ENCODE assay signal across 8 cellular contexts in the genomic region with DNA sequence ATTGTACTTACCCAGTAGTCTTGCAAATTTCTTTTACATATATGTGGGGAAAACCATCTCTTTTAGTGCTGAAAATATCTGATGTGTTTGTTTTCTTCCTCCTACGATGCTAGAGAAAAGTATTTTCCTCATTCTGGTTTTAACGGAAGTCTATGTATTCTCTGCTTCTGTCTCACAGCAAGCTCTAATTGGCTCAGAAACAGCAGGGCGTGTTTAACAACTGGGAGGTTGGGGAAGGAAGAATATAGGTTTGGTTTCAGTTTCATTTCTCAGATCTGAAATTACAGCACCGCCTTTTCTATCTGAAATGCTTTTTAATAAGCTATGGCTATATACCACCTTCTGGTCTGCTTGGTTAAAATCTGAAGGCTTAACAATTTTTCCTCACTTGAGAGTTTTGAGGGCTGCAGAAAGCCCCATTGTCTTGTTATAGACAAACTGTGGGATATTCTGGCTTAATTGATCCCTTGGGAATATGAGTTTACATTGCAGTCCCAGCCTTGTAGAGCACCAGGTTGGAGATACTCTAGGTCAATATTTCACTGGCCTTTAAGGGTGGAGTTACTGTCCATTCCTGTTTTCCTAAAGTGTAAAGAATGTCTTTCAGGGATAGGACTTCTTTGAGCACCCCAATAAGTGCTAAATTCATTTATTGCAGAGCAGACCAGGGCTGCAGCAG. TPM values are rescaled to one million over a fixed set of nuclear protein-coding genes. Genes with fewer than 3 reads are reported as not detected.
DNase-seq lines count a peak whose midpoint lies in the region; ATAC-seq lines count a peak whose summit lies in the region.

A gene (minus strand): TSS at position 128 of the 679 bp plus-strand sequence. CDS start 11,882 bp downstream, outside the sequence.

- peaks cover 33% of the 10 kb centered on the region for H3K4me1 ChIP-seq in CD8-positive, alpha-beta memory T cell (ENCODE audit: insufficient read depth, low read length)
- peaks cover 12 to 20% of the 10 kb centered on the region in 2 donors for H3K4me1 ChIP-seq in naive thymus-derived CD4-positive, alpha-beta T cell (ENCODE audit: control insufficient read depth in 2 of 2, insufficient read depth in 2 of 2, low read length in 2 of 2)

- CTCF ChIA-PET in CD8-positive, alpha-beta memory T cell (lab: Charles Lee), result interaction anchor here (1.8 to 1.9 kb wide), 2 partner anchors 11 to 285 kb away, joined by 5 to 6 read pairs; no protein-coding TSS in a partner anchor
- CTCF ChIA-PET in naive thymus-derived CD4-positive, alpha-beta T cell (lab: Charles Lee), result interaction anchor here (0.7 to 1.4 kb wide), 5 partner anchors 12 to 303 kb away, joined by 3 to 10 read pairs (median 3); no protein-coding TSS in a partner anchor

- peaks cover 20 to 47% (median 43%) of the 10 kb centered on the region in 3 donors for H3K36me3 Mint-ChIP-seq in CD8-positive, alpha-beta memory T cell
- H3K36me3 Mint-ChIP-seq in naive thymus-derived CD4-positive, alpha-beta T cell, result peaks cover 17 to 84% (median 46%) of the 10 kb centered on the region in 5 donors

- no peaks in the 10 kb centered on the region for H3K27me3 ChIP-seq in CD8-positive, alpha-beta memory T cell (ENCODE audit: insufficient read depth, low read length, poor library complexity, severe bottlenecking)
- no peaks in the 10 kb centered on the region for H3K27me3 ChIP-seq in naive thymus-derived CD4-positive, alpha-beta T cell (ENCODE audit: control insufficient read depth in 2 of 2, insufficient read depth in 2 of 2, low read length in 2 of 2)

- H3K27ac ChIP-seq in CD8-positive, alpha-beta memory T cell (ENCODE audit: low read depth, low read length), result peak within 1 kb of the TSS; percentile 67
- peak within 1 kb of the TSS; percentile 82 for H3K27ac ChIP-seq in naive thymus-derived CD4-positive, alpha-beta T cell (ENCODE audit: low read depth, low read length)
- peak within 1 kb of the TSS; percentile 32 for H3K27ac ChIP-seq in substantia nigra (ENCODE audit: low read depth, low read length, poor library complexity, severe bottlenecking)

- POLR2A ChIA-PET in CD8-positive, alpha-beta memory T cell (lab: Charles Lee), result interaction anchor here (0.6 to 1.9 kb wide), 4 partner anchors 20 to 590 kb away, joined by 4 to 12 read pairs (median 5); a partner anchor contains a TSS
- POLR2A ChIA-PET in naive thymus-derived CD4-positive, alpha-beta T cell (lab: Charles Lee), result interaction anchor here (0.9 to 2.3 kb wide), 10 partner anchors 14 to 1540 kb away, joined by 3 to 14 read pairs (median 3); a partner anchor contains a TSS

- H3K9me3 ChIP-seq in CD8-positive, alpha-beta memory T cell (ENCODE audit: low read length), result no peaks in the 10 kb centered on the region
- H3K9me3 ChIP-seq in naive thymus-derived CD4-positive, alpha-beta T cell (ENCODE audit: control insufficient read depth in 2 of 3, low read length in 3 of 3), result no peaks in the 10 kb centered on the region

- peaks cover 0 to 23% (median 12%) of the 10 kb centered on the region in 5 donors for H3K9me3 Mint-ChIP-seq in CD8-positive, alpha-beta memory T cell
- peaks cover 8 to 48% (median 29%) of the 10 kb centered on the region in 11 donors for H3K9me3 Mint-ChIP-seq in naive thymus-derived CD4-positive, alpha-beta T cell

- peak; percentile 99 for ATAC-seq in GM19452 (IDR thresholded peaks at IDR 0.05; ENCODE audit: unreplicated experiment)
- peak; percentile 100 for ATAC-seq in HG03469 (IDR thresholded peaks at IDR 0.05; ENCODE audit: unreplicated experiment)
- ATAC-seq in naive thymus-derived CD4-positive, alpha-beta T cell, result peak; percentile 99

- peaks cover 41 to 57% (median 54%) of the 10 kb centered on the region in 3 donors for H3K4me1 Mint-ChIP-seq in CD8-positive, alpha-beta memory T cell
- peaks cover 38 to 56% (median 48%) of the 10 kb centered on the region in 7 donors for H3K4me1 Mint-ChIP-seq in naive thymus-derived CD4-positive, alpha-beta T cell

- H3K4me3 ChIP-seq in CD8-positive, alpha-beta memory T cell (ENCODE audit: low read length), result peak within 1 kb of the TSS; percentile 85
- peak within 1 kb of the TSS; percentile 52 for H3K4me3 ChIP-seq in naive thymus-derived CD4-positive, alpha-beta T cell (ENCODE audit: low read length)

- H3K27ac Mint-ChIP-seq in CD8-positive, alpha-beta memory T cell, result peak within 1 kb of the TSS; percentile 77 to 99 (median 90)
- peak within 1 kb of the TSS; percentile 85 to 98 (median 93) for H3K27ac Mint-ChIP-seq in naive thymus-derived CD4-positive, alpha-beta T cell

- H3K36me3 ChIP-seq in CD8-positive, alpha-beta memory T cell (ENCODE audit: insufficient read depth, low read length), result peaks cover 8% of the 10 kb centered on the region
- peaks cover 0 to 7% (median 4%) of the 10 kb centered on the region in 3 experiments for H3K36me3 ChIP-seq in naive thymus-derived CD4-positive, alpha-beta T cell (ENCODE audit: control insufficient read depth in 2 of 3, insufficient read depth in 3 of 3, low read length in 3 of 3)

- peaks cover 0 to 2% of the 10 kb centered on the region in 2 donors for H3K27me3 Mint-ChIP-seq in CD8-positive, alpha-beta memory T cell
- no peaks in the 10 kb centered on the region for H3K27me3 Mint-ChIP-seq in naive thymus-derived CD4-positive, alpha-beta T cell

- H3K4me3 Mint-ChIP-seq in CD8-positive, alpha-beta memory T cell, result peak within 1 kb of the TSS; percentile 82 to 95 (median 88)
- H3K4me3 Mint-ChIP-seq in naive thymus-derived CD4-positive, alpha-beta T cell, result peak within 1 kb of the TSS; percentile 78 to 97 (median 92)

- in situ Hi-C loops in endometrial microvascular endothelial cells (cut with HindIII; ENCODE audit: inconsistent ontology term, low pct_unique_long_range_greater_than_20kb, low sequenced_read_pairs), result no loop called here

- intact Hi-C loops in naive thymus-derived CD4-positive, alpha-beta T cell (cut with micrococcal nuclease), result loop anchor here (1.0 to 10.0 kb wide), 21 partner anchors 21 to 1539 kb away; a partner anchor contains a TSS

- DNase-seq in CD8-positive, alpha-beta memory T cell, result peak; percentile 18 to 79 (median 74)
- DNase-seq in NCI-H526 (lab: John Stamatoyannopoulos, UW), result peak; percentile 84 to 93
- peak; percentile 34 for DNase-seq in activated CD4-positive, alpha-beta T cell treated with anti-CD3 and anti-CD28 coated beads, Interleukin-2, amount 50 U/mL, for 1 hour
- peak in 8 of 9 donors; percentile 28 to 85 (median 78) for DNase-seq in naive thymus-derived CD4-positive, alpha-beta T cell
- DNase-seq in substantia nigra (lab: John Stamatoyannopoulos, UW), result peak in 2 of 49 donors; percentile 1 to 18

RNA-seq across cellular contexts. Expression of the gene that starts here (rescaled TPM):
- 1 to 10 TPM; 9.3 to 9.4 TPM for total RNA-seq in CD8-positive, alpha-beta memory T cell
- 28.4 TPM for polyA plus RNA-seq in CD8-positive, alpha-beta memory T cell
- 13.9 TPM for total RNA-seq in endometrial microvascular endothelial cells (ENCODE audit: inconsistent ontology term)
- total RNA-seq in naive thymus-derived CD4-positive, alpha-beta T cell, result 10 to 100 TPM; 20.9 to 61.6 (median 47.8) TPM
- polyA plus RNA-seq in naive thymus-derived CD4-positive, alpha-beta T cell, result 10 to 100 TPM; 25.3 to 27.4 TPM

Comparison
In these comparisons a context has a peak if more than half of its experiments do, and no peak if none do; other contexts are left out.
1. H3K27ac ChIP-seq: peak in every context shown above with its lines; median percentile 82 in naive thymus-derived CD4-positive, alpha-beta T cell; 67 in CD8-positive, alpha-beta memory T cell; 32 in substantia nigra.